22 cellular contexts compared by ENCODE assay signal in the genomic region with DNA sequence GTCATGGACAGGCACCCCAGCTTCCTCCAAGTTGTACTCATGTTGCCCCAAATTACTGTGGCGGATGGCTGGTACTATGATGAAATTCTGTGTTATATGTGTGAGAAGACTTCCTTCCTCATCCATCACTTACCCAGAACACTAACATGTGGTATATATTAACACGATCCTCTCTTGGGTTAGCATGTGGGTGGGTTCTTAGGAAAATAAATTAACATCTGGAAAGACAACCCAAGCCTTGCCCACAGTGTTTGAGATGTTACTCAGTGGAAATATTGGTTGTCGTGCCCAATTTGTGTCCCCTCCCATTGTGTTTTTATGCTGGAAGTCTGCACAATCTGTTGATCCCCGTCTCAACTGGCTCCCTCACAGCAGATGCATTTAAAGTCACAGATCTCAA.
DNase-seq lines count a peak whose midpoint lies in the region; ATAC-seq and TF ChIP-seq lines count a peak whose summit lies in the region.
"Had no signal": no experiment of that assay in that cellular context is flagged by ENCODE, and none has a peak within 500 bp of the region (broad histone marks: within the 10 kb centered on the region; RNA-seq: fewer than 3 reads in every experiment).

No MANE protein-coding gene starts in this region.

- WGBS in stomach, 5 donors, result 56 to 75% (median 64%) methylated on average over 4 of the region's 4 CpGs
- 66 to 74% methylated on average over 4 of the region's 4 CpGs for WGBS in sigmoid colon, 2 donors

- ATAC-seq in GM21825 (IDR thresholded peaks at IDR 0.05; ENCODE audit: unreplicated experiment), result no peak
- ATAC-seq: GM12878, GM23338, Panc1, SK-N-SH treated with all-trans-retinoic acid at 6 μM for 48 hours had no signal

- H3K9ac ChIP-seq in BLaER1 treated with 17β-estradiol and CSF1 and Interleukin-3, amounts not matched to agents 10 nM and 100 nM, result no peak overlapping the region
- H3K9ac ChIP-seq in adipocyte (ENCODE audit: low read length), result no peak overlapping the region

- no peaks in the 10 kb centered on the region for H3K36me3 ChIP-seq in BLaER1 treated with 17β-estradiol and CSF1 and Interleukin-3, amounts not matched to agents 10 nM and 100 nM
- H3K36me3 ChIP-seq in adipocyte (ENCODE audit: control insufficient read depth, insufficient read depth, low read length, severe bottlenecking) (no peaks in the 10 kb centered on the region), stomach (no peaks in the 10 kb centered on the region), sigmoid colon (no peaks in the 10 kb centered on the region)
- H3K36me3 ChIP-seq: HAP-1 had no signal

- DNase-seq in adipocyte (ENCODE audit: low read depth) (peak; percentile 64), fibroblast of the conjunctiva (ENCODE audit: low read depth) (peak; percentile 49), stomach (no peak), sigmoid colon (no peak), DMS114 treated with DMSO at 0.1 percent for 48 hours (lab: John Stamatoyannopoulos, UW; ENCODE audit: unreplicated experiment) (no peak)
- DNase-seq: ACHN; CD4-positive, CD25-positive, alpha-beta regulatory T cell; DMS79 treated with DMSO at 0.1 percent for 48 hours; KG1; NCI-H1105; NCI-H146; NCI-H2029; NCI-H226; NCI-H774; NK-92 treated with Interleukin-12 subunit alpha and Interleukin-12 subunit beta, amount 100 ng/mL, for 24 hours had no signal

- H3K4me1 ChIP-seq in BLaER1 treated with 17β-estradiol and CSF1 and Interleukin-3, amounts not matched to agents 10 nM and 100 nM, result peaks cover 0 to 8% (median 4%) of the 10 kb centered on the region in 10 experiments; a peak in 4 of 20 replicates
- H3K4me1 ChIP-seq in adipocyte (ENCODE audit: control insufficient read depth, insufficient read depth, low read length), result no peaks in the 10 kb centered on the region
- no peaks in the 10 kb centered on the region for H3K4me1 ChIP-seq in stomach
- H3K4me1 ChIP-seq in sigmoid colon, result no peaks in the 10 kb centered on the region
- H3K4me1 ChIP-seq: HAP-1 had no signal

- TF ChIP-seq POLR2A in stomach (IDR thresholded peaks at IDR 0.05), result no peak
- TF ChIP-seq POLR2A in sigmoid colon (IDR thresholded peaks at IDR 0.05), result no peak

- TF ChIP-seq CTCF in stomach (IDR thresholded peaks at IDR 0.05), result no peak
- no peak for TF ChIP-seq CTCF in sigmoid colon (IDR thresholded peaks at IDR 0.05)

- no peaks in the 10 kb centered on the region for H4K20me1 ChIP-seq in BLaER1 treated with 17β-estradiol and CSF1 and Interleukin-3, amounts not matched to agents 10 nM and 100 nM

- H3K4me3 ChIP-seq in BLaER1 treated with 17β-estradiol and CSF1 and Interleukin-3, amounts not matched to agents 10 nM and 100 nM, result no peak overlapping the region
- H3K4me3 ChIP-seq in adipocyte (ENCODE audit: low read length) (no peak overlapping the region), stomach (no peak overlapping the region), sigmoid colon (no peak overlapping the region)
- H3K4me3 ChIP-seq: GM12878, GM23338, HAP-1 had no signal

- TF ChIP-seq EP300 in stomach (IDR thresholded peaks at IDR 0.05) (no peak), sigmoid colon (IDR thresholded peaks at IDR 0.05) (no peak)

- H3K27ac ChIP-seq in BLaER1 treated with 17β-estradiol and CSF1 and Interleukin-3, amounts not matched to agents 10 nM and 100 nM, result no peak overlapping the region
- no peak overlapping the region for H3K27ac ChIP-seq in stomach
- no peak overlapping the region for H3K27ac ChIP-seq in sigmoid colon

- no peaks in the 10 kb centered on the region for H3K27me3 ChIP-seq in BLaER1 treated with 17β-estradiol and CSF1 and Interleukin-3, amounts not matched to agents 10 nM and 100 nM
- H3K27me3 ChIP-seq in adipocyte (replicated peaks; ENCODE audit: control insufficient read depth, insufficient read depth, low read length) (no peaks in the 10 kb centered on the region), stomach (peaks cover 0 to 10% (median 0%) of the 10 kb centered on the region in 3 donors), sigmoid colon (no peaks in the 10 kb centered on the region)

- no peaks in the 10 kb centered on the region for H3K9me3 ChIP-seq in BLaER1 treated with 17β-estradiol and CSF1 and Interleukin-3, amounts not matched to agents 10 nM and 100 nM (replicated peaks in 1 of 11)
- H3K9me3 ChIP-seq in adipocyte (ENCODE audit: control insufficient read depth, low read length) (no peaks in the 10 kb centered on the region), stomach (no peaks in the 10 kb centered on the region), sigmoid colon (no peaks in the 10 kb centered on the region)
- H3K9me3 ChIP-seq: HAP-1 had no signal

- intact Hi-C loops in stomach (cut with DNase I; ENCODE audit: low total_unique reads), result no loop called here
- intact Hi-C loops in sigmoid colon (cut with DNase I), result no loop called here

- H3K4me2 ChIP-seq in BLaER1 treated with 17β-estradiol and CSF1 and Interleukin-3, amounts not matched to agents 10 nM and 100 nM, result peak overlapping the region in 8 of 11 experiments; percentile 12 to 41 (median 16); a peak in 7 of 22 replicates
- H3K4me2 ChIP-seq: GM23338 had no signal

Comparison
In these comparisons a context has a peak if more than half of its experiments do, and no peak if none do; other contexts are left out.
1. DNase-seq: peak in adipocyte (single experiment) and fibroblast of the conjunctiva (single experiment); none in stomach (single experiment), sigmoid colon (single experiment) and DMS114 treated with DMSO at 0.1 percent for 48 hours (single experiment).